ENCODE assay signal across 14 cellular contexts in genomic region chr13:27789153-27789494, GRCh38. TPM values are rescaled to one million over a fixed set of nuclear protein-coding genes. Genes with fewer than 3 reads are reported as not detected.
DNase-seq lines count a peak whose midpoint lies in the region; ATAC-seq and TF ChIP-seq lines count a peak whose summit lies in the region.
"Had no signal": no experiment of that assay in that cellular context is flagged by ENCODE, and none has a peak within 500 bp of the region (broad histone marks: within the 10 kb centered on the region; RNA-seq: fewer than 3 reads in every experiment).

No MANE protein-coding gene starts in this region.

- peaks cover 14% of the 10 kb centered on the region for H3K4me1 ChIP-seq in neural progenitor cell
- H3K4me1 ChIP-seq: parathyroid adenoma had no signal

- no peaks in the 10 kb centered on the region for H3K79me2 ChIP-seq in neural progenitor cell (ENCODE audit: low read depth)
- H3K79me2 ChIP-seq: parathyroid adenoma had no signal

- TF ChIP-seq CTCF in brain (conservative IDR thresholded peaks at IDR 0.05) (no peak), neural progenitor cell (IDR thresholded peaks at IDR 0.05) (no peak)

- CTCF ChIA-PET in activated CD4-positive, alpha-beta T cell treated with anti-CD3 and anti-CD28 coated beads, Interleukin-2, amount 10 ng/mL, durations not matched to agents 7 days and 5 days (lab: Charles Lee), result no interaction called here

- no peaks in the 10 kb centered on the region for H3K9me3 Mint-ChIP-seq in activated CD4-positive, alpha-beta T cell treated with anti-CD3 and anti-CD28 coated beads, Interleukin-2, amount 10 ng/mL, durations not matched to agents 7 days and 5 days
- H3K9me3 Mint-ChIP-seq in brain, result peaks cover 0 to 16% (median 0%) of the 10 kb centered on the region in 5 experiments
- H3K9me3 Mint-ChIP-seq in neural progenitor cell, result peaks cover 4% of the 10 kb centered on the region

- H3F3A ChIP-seq in neural progenitor cell (ENCODE audit: low read depth), result peaks cover 18% of the 10 kb centered on the region

- H3K4me3 Mint-ChIP-seq in activated CD4-positive, alpha-beta T cell treated with anti-CD3 and anti-CD28 coated beads, Interleukin-2, amount 10 ng/mL, durations not matched to agents 7 days and 5 days, result peak overlapping the region; percentile 66
- H3K4me3 Mint-ChIP-seq in brain (peak overlapping the region; percentile 8 to 69 (median 31)), neural progenitor cell (peak overlapping the region; percentile 76)

- H3K27ac ChIP-seq in neural progenitor cell, result no peak overlapping the region
- H3K27ac ChIP-seq: cardiac muscle cell, parathyroid adenoma, thyroid gland had no signal

- H3K36me3 Mint-ChIP-seq in activated CD4-positive, alpha-beta T cell treated with anti-CD3 and anti-CD28 coated beads, Interleukin-2, amount 10 ng/mL, durations not matched to agents 7 days and 5 days (ENCODE audit: low read depth), result no peaks in the 10 kb centered on the region
- H3K36me3 Mint-ChIP-seq in brain, result no peaks in the 10 kb centered on the region
- H3K36me3 Mint-ChIP-seq in neural progenitor cell, result no peaks in the 10 kb centered on the region

- ATAC-seq in GM19463 (IDR thresholded peaks at IDR 0.05; ENCODE audit: unreplicated experiment) (no peak), GM21515 (IDR thresholded peaks at IDR 0.05; ENCODE audit: unreplicated experiment) (no peak)

- H3K9ac ChIP-seq in neural progenitor cell, result no peak overlapping the region
- H3K9ac ChIP-seq: parathyroid adenoma had no signal

- H3K4me2 ChIP-seq in neural progenitor cell, result peak overlapping the region; percentile 82

- POLR2A ChIA-PET in activated CD4-positive, alpha-beta T cell treated with anti-CD3 and anti-CD28 coated beads, Interleukin-2, amount 10 ng/mL, durations not matched to agents 7 days and 5 days (lab: Charles Lee), result no interaction called here

- peak overlapping the region; percentile 22 for H3K27ac Mint-ChIP-seq in activated CD4-positive, alpha-beta T cell treated with anti-CD3 and anti-CD28 coated beads, Interleukin-2, amount 10 ng/mL, durations not matched to agents 7 days and 5 days
- H3K27ac Mint-ChIP-seq in brain (no peak overlapping the region), neural progenitor cell (no peak overlapping the region)

- H2AFZ ChIP-seq in neural progenitor cell (replicated peaks), result no peak overlapping the region

- H3K36me3 ChIP-seq in neural progenitor cell, result no peaks in the 10 kb centered on the region
- no peaks in the 10 kb centered on the region for H3K36me3 ChIP-seq in MG63
- H3K36me3 ChIP-seq: cardiac muscle cell, thyroid gland had no signal

- H3K4me1 Mint-ChIP-seq in activated CD4-positive, alpha-beta T cell treated with anti-CD3 and anti-CD28 coated beads, Interleukin-2, amount 10 ng/mL, durations not matched to agents 7 days and 5 days, result peaks cover 30% of the 10 kb centered on the region
- H3K4me1 Mint-ChIP-seq in brain, result peaks cover 40% of the 10 kb centered on the region
- peaks cover 29% of the 10 kb centered on the region for H3K4me1 Mint-ChIP-seq in neural progenitor cell

- H3K27me3 Mint-ChIP-seq in activated CD4-positive, alpha-beta T cell treated with anti-CD3 and anti-CD28 coated beads, Interleukin-2, amount 10 ng/mL, durations not matched to agents 7 days and 5 days, result peaks cover 64% of the 10 kb centered on the region
- H3K27me3 Mint-ChIP-seq in brain, result peaks cover 94% of the 10 kb centered on the region
- peaks cover 67% of the 10 kb centered on the region for H3K27me3 Mint-ChIP-seq in neural progenitor cell (ENCODE audit: insufficient read depth, low read depth)

- peaks cover 61% of the 10 kb centered on the region for H4K20me1 ChIP-seq in neural progenitor cell (ENCODE audit: low read depth)

- H3K27me3 ChIP-seq in neural progenitor cell (peaks cover 100% of the 10 kb centered on the region), MG63 (peaks cover 65% of the 10 kb centered on the region)

- DNase-seq in activated CD4-positive, alpha-beta T cell treated with anti-CD3 and anti-CD28 coated beads, Interleukin-2, amount 10 ng/mL, durations not matched to agents 7 days and 5 days, result peak; percentile 18
- no peak for DNase-seq in activated CD4-positive, alpha-beta T cell treated with anti-CD3 and anti-CD28 coated beads for 4 hours
- peak; percentile 17 to 67 for DNase-seq in NOMO-1 (lab: John Stamatoyannopoulos, UW; ENCODE audit: unreplicated experiment in 2 of 2)
- no peak for DNase-seq in neural progenitor cell (ENCODE audit: low spot score)
- no peak for DNase-seq in MG63
- DNase-seq: activated CD4-positive, CD25-positive, alpha-beta regulatory T cell treated with anti-CD3 and anti-CD28 coated beads, Interleukin-2, amount 50 U/mL, for 72 hours; DMS153; NCI-H2171 treated with DMSO at 0.1 percent for 48 hours; thyroid gland had no signal

- no peaks in the 10 kb centered on the region for H3K9me3 ChIP-seq in neural progenitor cell (ENCODE audit: low read depth)
- H3K9me3 ChIP-seq in MG63, result no peaks in the 10 kb centered on the region
- H3K9me3 ChIP-seq: thyroid gland had no signal

- H3K4me3 ChIP-seq in neural progenitor cell (no peak overlapping the region), MG63 (no peak overlapping the region)
- H3K4me3 ChIP-seq: cardiac muscle cell, thyroid gland had no signal

RNA-seq across cellular contexts. Expression of gene GSX1, which starts 3.2 kb away (rescaled TPM):
- not detected for total RNA-seq in activated CD4-positive, alpha-beta T cell treated with anti-CD3 and anti-CD28 coated beads, Interleukin-2, amount 10 ng/mL, durations not matched to agents 7 days and 5 days
- 0.19 TPM for polyA plus RNA-seq in brain (ENCODE audit: insufficient read depth, low read depth, low replicate concordance)
- total RNA-seq in neural progenitor cell (ENCODE audit: low replicate concordance), result not detected in 2 replicates
- total RNA-seq in MG63 (2014; rRNA removed; shearing (Covaris generic); ENCODE audit: low replicate concordance), result not detected in 2 replicates
- total RNA-seq: cardiac muscle cell, thyroid gland had no signal
- polyA plus RNA-seq: cardiac muscle cell had no signal

Comparison
In these comparisons a context has a peak if more than half of its experiments do, and no peak if none do; other contexts are left out.
1. DNase-seq: peak in activated CD4-positive, alpha-beta T cell treated with anti-CD3 and anti-CD28 coated beads, Interleukin-2, amount 10 ng/mL, durations not matched to agents 7 days and 5 days (single experiment) and NOMO-1 (2 of 2); none in activated CD4-positive, alpha-beta T cell treated with anti-CD3 and anti-CD28 coated beads for 4 hours (0 of 2), neural progenitor cell (single experiment) and MG63 (single experiment).
2. Peak in every context shown above with its lines, with median percentiles within 50 percentile points of each other: H3K4me3 Mint-ChIP-seq.